Comparison of ENCODE assay signal across 1 cellular context in genomic region chr17:41635121-41636097, GRCh38.
TF ChIP-seq lines count a peak whose summit lies in the region.

No MANE protein-coding gene starts in this region.

TF ChIP-seq in WTC11, 78 proteins besides CTCF, POLR2A, EP300 and RAD21 (continued from another document):
- TF ChIP-seq AR (CRISPR knock-in tag; IDR thresholded peaks at IDR 0.05) (no peak), CREM (CRISPR knock-in tag; IDR thresholded peaks at IDR 0.05) (no peak)
